In genomic region chr22:39227542-39228272, GRCh38 we compare ENCODE assay signal across 30 cellular contexts.
"Had no signal": no experiment of that assay in that cellular context is flagged by ENCODE, and none has a peak within 500 bp of the region (broad histone marks: within the 10 kb centered on the region; RNA-seq: fewer than 3 reads in every experiment).

No MANE protein-coding gene starts in this region.

- H3K27me3 Mint-ChIP-seq: activated CD4-positive, alpha-beta memory T cell treated with anti-CD3 and anti-CD28 coated beads for 36 hours had no signal

- DNase-seq: activated CD4-positive, alpha-beta memory T cell treated with anti-CD3 and anti-CD28 coated beads for 36 hours; activated CD4-positive, alpha-beta T cell treated with anti-CD3 and anti-CD28 coated beads, Interleukin-2, amount 50 U/mL, for 1 hour; activated CD8-positive, alpha-beta memory T cell treated with anti-CD3 and anti-CD28 coated beads, Interleukin-2, amount 50 U/mL, for 4 hours; activated gamma-delta T cell treated with Interleukin-2 at 50 U/mL for 16 hours; activated naive CD4-positive, alpha-beta T cell treated with anti-CD3 and anti-CD28 coated beads for 36 hours; activated T-cell treated with anti-CD3 and anti-CD28 coated beads for 4 hours; activated T-cell treated with anti-CD3 and anti-CD28 coated beads, Interleukin-2, amount 50 U/mL, for 4 hours; adrenal gland; body of pancreas; Karpas-422; NCI-H1105; NCI-H1417 treated with DMSO at 0.1 percent for 48 hours; NCI-H1694; NCI-H1930; NCI-H2081 treated with DMSO at 0.1 percent for 48 hours; NCI-H510A; NCI-H526; NCI-H748 treated with DMSO at 0.1 percent for 48 hours; NK-92 treated with Interleukin-12 subunit alpha and Interleukin-12 subunit beta, amount 100 ng/mL, for 24 hours; PC-3; SHP77; SJCRH30; T1000; WERI-Rb-1 had no signal

- H3K36me3 ChIP-seq: breast epithelium, SJCRH30, WERI-Rb-1 had no signal

- H3K4me3 Mint-ChIP-seq: activated CD4-positive, alpha-beta memory T cell treated with anti-CD3 and anti-CD28 coated beads for 36 hours; activated naive CD4-positive, alpha-beta T cell treated with anti-CD3 and anti-CD28 coated beads for 36 hours; activated T-cell treated with anti-CD3 and anti-CD28 coated beads, Interleukin-2, amount 50 U/mL, for 4 hours; activated T-helper 1 cell treated with anti-CD3 and anti-CD28 coated beads, Interleukin-12 subunit alpha, Interleukin-12 subunit beta, Interleukin-2, Interleukin-4 antibody, amounts not matched to agents 30 ng/mL and 10 ng/mL and 1 ng/mL, durations not matched to agents 14 hours and 24 hours and 36 hours had no signal

- H3K27me3 ChIP-seq: adrenal gland, body of pancreas, breast epithelium had no signal

- H3K27ac Mint-ChIP-seq: activated CD4-positive, alpha-beta memory T cell treated with anti-CD3 and anti-CD28 coated beads for 36 hours; activated naive CD4-positive, alpha-beta T cell treated with anti-CD3 and anti-CD28 coated beads for 36 hours; activated naive CD4-positive, alpha-beta T cell treated with anti-CD3 and anti-CD28 coated beads, Interleukin-2, amount 50 U/mL, for 72 hours; activated T-helper 1 cell treated with anti-CD3 and anti-CD28 coated beads, Interleukin-12 subunit alpha, Interleukin-12 subunit beta, Interleukin-2, Interleukin-4 antibody, amounts not matched to agents 30 ng/mL and 10 ng/mL and 1 ng/mL, durations not matched to agents 14 hours and 24 hours and 36 hours had no signal

- FAIRE-seq: astrocyte, RCC 7860 had no signal

- H3K36me3 Mint-ChIP-seq: activated naive CD4-positive, alpha-beta T cell treated with anti-CD3 and anti-CD28 coated beads, Interleukin-2, amount 50 U/mL, for 72 hours had no signal

- H3K9me3 Mint-ChIP-seq: activated CD4-positive, alpha-beta memory T cell treated with anti-CD3 and anti-CD28 coated beads for 36 hours; activated naive CD4-positive, alpha-beta T cell treated with anti-CD3 and anti-CD28 coated beads for 36 hours; activated naive CD4-positive, alpha-beta T cell treated with anti-CD3 and anti-CD28 coated beads, Interleukin-2, amount 50 U/mL, for 72 hours; activated T-cell treated with anti-CD3 and anti-CD28 coated beads, Interleukin-2, amount 50 U/mL, for 4 hours; activated T-helper 1 cell treated with anti-CD3 and anti-CD28 coated beads, Interleukin-12 subunit alpha, Interleukin-12 subunit beta, Interleukin-2, Interleukin-4 antibody, amounts not matched to agents 30 ng/mL and 10 ng/mL and 1 ng/mL, durations not matched to agents 14 hours and 24 hours and 36 hours had no signal

- H3K9me3 ChIP-seq: adrenal gland, body of pancreas, breast epithelium, SJCRH30 had no signal

- H3K4me1 ChIP-seq: body of pancreas, breast epithelium had no signal

- H3K27ac ChIP-seq: adrenal gland, body of pancreas, breast epithelium, SJCRH30, SK-N-MC, WERI-Rb-1 had no signal

- H3K4me3 ChIP-seq: adrenal gland, body of pancreas, breast epithelium, SJCRH30, SK-N-MC had no signal

- ATAC-seq: activated naive CD4-positive, alpha-beta T cell treated with anti-CD3 and anti-CD28 coated beads, Interleukin-2, amount 50 U/mL, for 72 hours; activated T-cell treated with anti-CD3 and anti-CD28 coated beads, Interleukin-2, amount 50 U/mL, for 4 hours; body of pancreas; PC-3 had no signal
